Comparison of ENCODE assay signal across 17 cellular contexts in the genomic region with DNA sequence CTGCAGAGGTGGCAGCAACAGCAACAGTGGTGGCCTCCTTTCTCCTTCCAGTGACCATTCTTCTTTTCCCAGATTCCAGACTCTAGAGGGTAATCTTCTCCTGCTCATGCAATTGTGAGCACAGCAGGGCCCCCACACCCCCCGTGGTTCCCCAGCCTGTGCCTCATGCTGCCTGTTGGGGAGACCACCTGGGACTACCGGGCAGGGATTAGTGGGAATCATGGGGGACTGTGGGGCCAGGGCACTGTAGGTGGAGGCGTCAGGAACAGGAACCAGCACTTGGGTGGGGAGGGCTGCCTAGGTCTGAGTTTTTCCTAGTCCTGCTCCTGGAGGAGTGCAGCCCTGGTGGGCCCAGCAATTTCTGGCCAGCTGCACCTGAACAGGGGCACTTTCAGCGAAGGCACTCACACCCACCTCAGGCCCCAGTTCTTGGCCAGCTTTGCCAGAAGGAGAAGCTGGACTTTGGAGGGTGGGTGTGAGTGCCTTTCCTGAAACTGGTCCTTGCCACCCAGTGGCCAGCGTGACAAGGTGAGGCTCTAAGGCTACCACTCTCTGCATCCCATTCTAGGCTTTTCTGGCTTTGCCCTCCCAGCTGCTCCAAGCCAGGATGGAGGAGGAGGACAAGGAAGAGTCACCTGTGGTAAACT. TPM values are rescaled to one million over a fixed set of nuclear protein-coding genes. Genes with fewer than 3 reads are reported as not detected.
"Had no signal": no experiment of that assay in that cellular context is flagged by ENCODE, and none has a peak within 500 bp of the region (broad histone marks: within the 10 kb centered on the region; RNA-seq: fewer than 3 reads in every experiment).

No MANE protein-coding gene starts in this region.

RNA-seq across cellular contexts. Expression of gene POTEM, which starts 46.1 kb away (rescaled TPM):
- total RNA-seq: activated CD8-positive, alpha-beta T cell treated with anti-CD3 and anti-CD28 coated beads for 36 hours; activated naive CD4-positive, alpha-beta T cell treated with anti-CD3 and anti-CD28 coated beads for 36 hours; activated naive CD4-positive, alpha-beta T cell treated with anti-CD3 and anti-CD28 coated beads, Interleukin-2, amount 50 U/mL, for 72 hours; activated naive CD8-positive, alpha-beta T cell treated with anti-CD3 and anti-CD28 coated beads, Interleukin-2, amount 10 ng/mL, durations not matched to agents 7 days and 5 days; activated T-cell treated with anti-CD3 and anti-CD28 coated beads, Interleukin-2, amount 50 U/mL, for 4 hours; activated T-helper 17 cell treated with anti-CD3 and anti-CD28 coated beads, Interleukin-2, amount 50 U/mL, for 72 hours; astrocyte; colonic mucosa; dermis microvascular lymphatic vessel endothelial cell; endothelial cell of umbilical vein; esophagus squamous epithelium; fibroblast of lung; fibroblast of villous mesenchyme; gastroesophageal sphincter; glomerular endothelial cell; T-helper 17 cell had no signal
- polyA plus RNA-seq: endothelial cell of umbilical vein, esophagus, fibroblast of lung had no signal
